ENCODE assay signal across 18 cellular contexts in genomic region chr13:47803131-47803530, GRCh38.
DNase-seq lines count a peak whose midpoint lies in the region; ATAC-seq and TF ChIP-seq lines count a peak whose summit lies in the region.
"Had no signal": no experiment of that assay in that cellular context is flagged by ENCODE, and none has a peak within 500 bp of the region (broad histone marks: within the 10 kb centered on the region; RNA-seq: fewer than 3 reads in every experiment).

No MANE protein-coding gene starts in this region.

- no peak overlapping the region for H3K27ac ChIP-seq in right atrium auricular region
- H3K27ac ChIP-seq: 22Rv1; A549; BLaER1 treated with 17β-estradiol and CSF1 and Interleukin-3, amounts not matched to agents 10 nM and 100 nM; C4-2B had no signal

- H3K36me3 ChIP-seq in right atrium auricular region: no peaks in the 10 kb centered on the region
- H3K36me3 ChIP-seq: BLaER1 treated with 17β-estradiol and CSF1 and Interleukin-3, amounts not matched to agents 10 nM and 100 nM had no signal

- H3K9me3 ChIP-seq in right atrium auricular region: peaks cover 0 to 3% of the 10 kb centered on the region in 2 donors
- H3K9me3 ChIP-seq: A549 had no signal

- ATAC-seq in effector memory CD8-positive, alpha-beta T cell (replicated peaks): no peak
- no peak for ATAC-seq in stimulated activated memory B cell treated with anti-CD40 and anti-IgM and Interleukin-4, amounts not matched to agents 10 μg/mL and 1 μg/mL and 100 μg/mL, for 72 hours
- ATAC-seq: A549; CD8-positive, alpha-beta T cell had no signal

- DNase-seq in epithelial cell of proximal tubule (ENCODE audit: low read depth) (peak; percentile 1), kidney tubule cell (ENCODE audit: low spot score) (peak; percentile 17), renal cortical epithelial cell (ENCODE audit: low read depth) (peak; percentile 45), right atrium auricular region (ENCODE audit: low spot score) (no peak)
- no peak for DNase-seq in effector memory CD8-positive, alpha-beta T cell
- DNase-seq: AML-193; Caco-2; Calu3; CD4-positive, alpha-beta T cell; CD8-positive, alpha-beta T cell; DMS79 treated with DMSO at 0.1 percent for 48 hours; GF-D8 had no signal

- H3K27ac Mint-ChIP-seq in effector memory CD8-positive, alpha-beta T cell: no peak overlapping the region
- H3K27ac Mint-ChIP-seq in stimulated activated memory B cell treated with anti-CD40 and anti-IgM and Interleukin-4, amounts not matched to agents 10 μg/mL and 1 μg/mL and 100 μg/mL, for 72 hours: no peak overlapping the region
- H3K27ac Mint-ChIP-seq: B cell; CD4-positive, alpha-beta T cell; CD8-positive, alpha-beta T cell had no signal

- no peaks in the 10 kb centered on the region for H3K36me3 Mint-ChIP-seq in effector memory CD8-positive, alpha-beta T cell (ENCODE audit: insufficient read depth)
- no peaks in the 10 kb centered on the region for H3K36me3 Mint-ChIP-seq in stimulated activated memory B cell treated with anti-CD40 and anti-IgM and Interleukin-4, amounts not matched to agents 10 μg/mL and 1 μg/mL and 100 μg/mL, for 72 hours
- H3K36me3 Mint-ChIP-seq: CD8-positive, alpha-beta T cell had no signal

- H3K4me3 ChIP-seq in epithelial cell of proximal tubule (ENCODE audit: low read depth, low read length): no peak overlapping the region
- no peak overlapping the region for H3K4me3 ChIP-seq in right atrium auricular region
- H3K4me3 ChIP-seq: A549; BLaER1 treated with 17β-estradiol and CSF1 and Interleukin-3, amounts not matched to agents 10 nM and 100 nM had no signal

- peaks cover 0 to 8% of the 10 kb centered on the region in 2 donors for H3K27me3 Mint-ChIP-seq in effector memory CD8-positive, alpha-beta T cell
- no peaks in the 10 kb centered on the region for H3K27me3 Mint-ChIP-seq in stimulated activated memory B cell treated with anti-CD40 and anti-IgM and Interleukin-4, amounts not matched to agents 10 μg/mL and 1 μg/mL and 100 μg/mL, for 72 hours
- H3K27me3 Mint-ChIP-seq: B cell; CD4-positive, alpha-beta T cell had no signal

- no peaks in the 10 kb centered on the region for H3K27me3 ChIP-seq in right atrium auricular region
- H3K27me3 ChIP-seq: BLaER1 treated with 17β-estradiol and CSF1 and Interleukin-3, amounts not matched to agents 10 nM and 100 nM had no signal

- H3K4me3 Mint-ChIP-seq in effector memory CD8-positive, alpha-beta T cell: no peak overlapping the region
- H3K4me3 Mint-ChIP-seq in stimulated activated memory B cell treated with anti-CD40 and anti-IgM and Interleukin-4, amounts not matched to agents 10 μg/mL and 1 μg/mL and 100 μg/mL, for 72 hours: no peak overlapping the region
- H3K4me3 Mint-ChIP-seq: B cell; CD4-positive, alpha-beta T cell; CD8-positive, alpha-beta T cell had no signal

- no peaks in the 10 kb centered on the region for H3K4me1 Mint-ChIP-seq in effector memory CD8-positive, alpha-beta T cell (ENCODE audit: low read depth in 2 of 2)
- no peaks in the 10 kb centered on the region for H3K4me1 Mint-ChIP-seq in stimulated activated memory B cell treated with anti-CD40 and anti-IgM and Interleukin-4, amounts not matched to agents 10 μg/mL and 1 μg/mL and 100 μg/mL, for 72 hours
- H3K4me1 Mint-ChIP-seq: B cell had no signal

- TF ChIP-seq CTCF in epithelial cell of proximal tubule (conservative IDR thresholded peaks at IDR 0.05; ENCODE audit: low read depth, low read length) (no peak), right atrium auricular region (IDR thresholded peaks at IDR 0.05) (no peak)

- H3K4me1 ChIP-seq in right atrium auricular region: no peaks in the 10 kb centered on the region
- H3K4me1 ChIP-seq: A549; BLaER1 treated with 17β-estradiol and CSF1 and Interleukin-3, amounts not matched to agents 10 nM and 100 nM; Caco-2 had no signal

- H3K9me3 Mint-ChIP-seq in effector memory CD8-positive, alpha-beta T cell: no peaks in the 10 kb centered on the region
- no peaks in the 10 kb centered on the region for H3K9me3 Mint-ChIP-seq in stimulated activated memory B cell treated with anti-CD40 and anti-IgM and Interleukin-4, amounts not matched to agents 10 μg/mL and 1 μg/mL and 100 μg/mL, for 72 hours
- H3K9me3 Mint-ChIP-seq: CD8-positive, alpha-beta T cell had no signal

Comparison
In these comparisons a context has a peak if more than half of its experiments do, and no peak if none do; other contexts are left out.
1. DNase-seq: peak in epithelial cell of proximal tubule (single experiment), kidney tubule cell (single experiment) and renal cortical epithelial cell (single experiment); none in right atrium auricular region (single experiment) and effector memory CD8-positive, alpha-beta T cell (0 of 3).